In the genomic region with DNA sequence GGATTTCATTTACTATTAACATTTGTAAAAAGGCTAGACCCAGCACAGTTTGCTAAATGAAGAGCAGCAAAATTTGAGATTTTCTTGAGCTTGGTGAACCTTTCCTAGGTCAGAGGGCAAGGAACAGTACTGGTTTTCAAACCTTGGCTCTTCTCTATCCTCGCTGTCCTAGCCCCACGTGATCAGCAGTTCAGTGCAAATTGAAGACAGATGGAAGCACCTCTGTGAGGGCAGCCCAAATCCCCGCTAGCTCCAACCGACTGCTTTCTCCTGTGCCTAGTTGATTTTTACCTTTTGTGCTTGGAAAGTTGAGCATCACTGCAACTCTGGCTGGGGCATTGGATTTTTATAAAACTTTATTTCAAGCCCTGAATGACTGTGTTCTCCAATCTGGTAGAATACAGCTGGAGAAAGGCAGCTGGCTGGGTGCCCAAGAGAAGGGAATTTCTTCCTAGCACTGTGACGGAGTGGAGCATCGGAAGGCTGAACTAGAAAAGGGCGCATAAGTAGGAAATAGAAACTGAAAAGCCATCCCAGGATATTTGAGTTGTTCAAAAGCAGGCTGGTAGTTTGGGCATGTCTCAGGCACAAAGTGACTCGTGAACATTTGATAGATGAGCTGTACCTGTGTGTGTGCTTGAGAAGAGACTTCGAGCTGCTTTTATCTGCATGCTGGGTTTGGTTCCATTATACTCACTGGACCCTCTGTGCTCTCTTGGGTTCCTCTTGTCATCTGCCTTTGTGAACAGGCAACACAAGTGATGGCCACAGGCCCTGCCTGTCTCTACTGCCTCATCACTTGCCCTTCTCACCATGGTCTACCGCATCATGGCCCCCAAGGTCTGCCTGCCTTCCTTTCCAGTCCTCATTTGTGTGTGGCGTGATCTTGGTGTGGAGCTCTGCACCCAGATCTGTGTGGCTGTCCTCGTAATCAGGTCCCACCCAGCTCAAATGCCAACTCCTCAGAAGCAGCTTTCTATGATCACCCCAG, we compare ENCODE assay signal across 9 cellular contexts. TPM values are rescaled to one million over a fixed set of nuclear protein-coding genes. Genes with fewer than 3 reads are reported as not detected.
DNase-seq lines count a peak whose midpoint lies in the region; ATAC-seq and TF ChIP-seq lines count a peak whose summit lies in the region.
"Had no signal": no experiment of that assay in that cellular context is flagged by ENCODE, and none has a peak within 500 bp of the region (broad histone marks: within the 10 kb centered on the region; RNA-seq: fewer than 3 reads in every experiment).

No MANE protein-coding gene starts in this region.

- no peak for ATAC-seq in HG03045 (IDR thresholded peaks at IDR 0.05; ENCODE audit: unreplicated experiment)
- ATAC-seq in GM19351 (IDR thresholded peaks at IDR 0.05; ENCODE audit: unreplicated experiment) = no peak
- no peak for ATAC-seq in GM19452 (IDR thresholded peaks at IDR 0.05; ENCODE audit: unreplicated experiment)

- peaks cover 0 to 31% (median 0%) of the 10 kb centered on the region in 3 donors for H3K36me3 ChIP-seq in Peyer's patch
- peaks cover 0 to 35% (median 0%) of the 10 kb centered on the region in 3 donors for H3K36me3 ChIP-seq in esophagus squamous epithelium
- H3K36me3 ChIP-seq in ovary = no peaks in the 10 kb centered on the region

- intact Hi-C loops in esophagus squamous epithelium (cut with DNase I) = no loop called here
- intact Hi-C loops in ovary (cut with DNase I) = loop anchor here in 1 of 4 donors (10.0 kb wide), 1 partner anchor 324 kb away; no protein-coding TSS in a partner anchor

- TF ChIP-seq CTCF in Peyer's patch (IDR thresholded peaks at IDR 0.05) = no peak
- no peak for TF ChIP-seq CTCF in esophagus squamous epithelium (IDR thresholded peaks at IDR 0.05)
- TF ChIP-seq CTCF in ovary (IDR thresholded peaks at IDR 0.05) = no peak

- TF ChIP-seq POLR2A in Peyer's patch (IDR thresholded peaks at IDR 0.05) (no peak), esophagus squamous epithelium (IDR thresholded peaks at IDR 0.05) (no peak), ovary (IDR thresholded peaks at IDR 0.05) (no peak)

- peak overlapping the region in 1 of 4 donors; percentile 99 for H3K27ac ChIP-seq in Peyer's patch
- H3K27ac ChIP-seq in esophagus squamous epithelium = peak overlapping the region in 2 of 4 donors; percentile 96 to 97
- no peak overlapping the region for H3K27ac ChIP-seq in ovary

- H3K4me1 ChIP-seq in Peyer's patch (peaks cover 0 to 38% (median 19%) of the 10 kb centered on the region in 4 donors), esophagus squamous epithelium (peaks cover 19 to 66% (median 26%) of the 10 kb centered on the region in 3 donors), ovary (ENCODE audit: insufficient read depth) (peaks cover 19% of the 10 kb centered on the region)

- 46 to 54% methylated on average over 11 to 12 of the region's 12 CpGs for WGBS in esophagus squamous epithelium, 2 donors
- 61 to 64% (median 63%) methylated on average over 12 of the region's 12 CpGs for WGBS in ovary, 3 donors

- DNase-seq in EH (ENCODE audit: low read depth) (peak; percentile 79), Peyer's patch (peak in 2 of 3 donors; percentile 29 to 49), esophagus squamous epithelium (lab: John Stamatoyannopoulos, UW) (no peak), ovary (peak; percentile 51 to 67 (median 66)), Kasumi-1 (lab: John Stamatoyannopoulos, UW) (no peak)

- H3K4me3 ChIP-seq in Peyer's patch (peak overlapping the region in 2 of 4 donors; percentile 84 to 100), esophagus squamous epithelium (peak overlapping the region in 3 of 4 donors; percentile 10 to 97 (median 95)), ovary (no peak overlapping the region)

- TF ChIP-seq EP300 in ovary (IDR thresholded peaks at IDR 0.05) = no peak

- no peaks in the 10 kb centered on the region for H3K9me3 ChIP-seq in Peyer's patch
- H3K9me3 ChIP-seq in esophagus squamous epithelium = no peaks in the 10 kb centered on the region
- H3K9me3 ChIP-seq in ovary = no peaks in the 10 kb centered on the region

- H3K27me3 ChIP-seq in Peyer's patch (no peaks in the 10 kb centered on the region), esophagus squamous epithelium (no peaks in the 10 kb centered on the region), ovary (no peaks in the 10 kb centered on the region)

RNA-seq across cellular contexts. Expression of a gene that starts 2.3 kb away (rescaled TPM):
- total RNA-seq in Peyer's patch (100 to 1,000 TPM; 205 to 275 (median 259) TPM), esophagus squamous epithelium (100 to 1,000 TPM in 1 of 4 donors, 10 to 100 TPM in 3; 73.2 to 102 (median 79.7) TPM), ovary (100 to 1,000 TPM in 2 of 7 donors, 10 to 100 TPM in 5; 54.0 to 186 (median 73.2) TPM)
- polyA plus RNA-seq in ovary = 10 to 100 TPM; 44.2 to 61.6 TPM

RNA-seq across cellular contexts. Expression of a gene that starts 23.1 kb away (rescaled TPM):
- 10 to 100 TPM in 3 of 4 donors, 1 to 10 TPM in 1; 4.1 to 19.8 (median 14.0) TPM for total RNA-seq in Peyer's patch
- total RNA-seq in esophagus squamous epithelium = 1 to 10 TPM; 3.3 to 5.6 (median 4.0) TPM
- 1 to 10 TPM; 2.3 to 9.8 (median 6.4) TPM for total RNA-seq in ovary
- polyA plus RNA-seq in ovary = 1 to 10 TPM; 4.7 to 6.0 TPM

RNA-seq across cellular contexts. Expression of a gene that starts 44.3 kb away (rescaled TPM):
- 1 to 10 TPM in 3 of 4 donors, under 1 TPM in 1; 0.53 to 3.3 (median 1.4) TPM for total RNA-seq in Peyer's patch
- 1 to 10 TPM in 1 of 4 donors, under 1 TPM in 2, not detected in 1; 0.44 to 1.3 (median 0.75) TPM for total RNA-seq in esophagus squamous epithelium
- total RNA-seq in ovary = 1 to 10 TPM; 1.1 to 9.0 (median 1.7) TPM
- polyA plus RNA-seq in ovary = 1 to 10 TPM in 1 of 2 donors, under 1 TPM in 1; 0.95 to 5.5 TPM
- total RNA-seq: kidney epithelial cell had no signal

Comparison
In these comparisons a context has a peak if more than half of its experiments do, and no peak if none do; other contexts are left out.
1. DNase-seq: peak in EH (single experiment), Peyer's patch (2 of 3) and ovary (5 of 5); none in esophagus squamous epithelium (single experiment) and Kasumi-1 (0 of 2).